11 cellular contexts compared by ENCODE assay signal in genomic region chr7:44967571-44968446, GRCh38. TPM values are rescaled to one million over a fixed set of nuclear protein-coding genes. Genes with fewer than 3 reads are reported as not detected.
DNase-seq lines count a peak whose midpoint lies in the region; ATAC-seq and TF ChIP-seq lines count a peak whose summit lies in the region.
"Had no signal": no experiment of that assay in that cellular context is flagged by ENCODE, and none has a peak within 500 bp of the region (broad histone marks: within the 10 kb centered on the region; RNA-seq: fewer than 3 reads in every experiment).

No MANE protein-coding gene starts in this region.

- WGBS in spleen, 5 donors, result 80 to 91% (median 85%) methylated on average over 13 to 18 of the region's 18 CpGs
- 67 to 70% (median 68%) methylated on average over 18 of the region's 18 CpGs for WGBS in psoas muscle, 3 donors

- in situ Hi-C loops in SK-MEL-5 (cut with HindIII; ENCODE audit: low pct_unique_long_range_greater_than_20kb, low sequenced_read_pairs), result no loop called here

- H3K4me1 Mint-ChIP-seq in T-helper 2 cell treated with Interferon-gamma antibody and Interleukin-4, amounts not matched to agents 5 μg/mL and 100 μg/mL, for 36 hours (ENCODE audit: low read depth), result peaks cover 13% of the 10 kb centered on the region

- H3K27ac ChIP-seq in spleen (no peak overlapping the region), psoas muscle (no peak overlapping the region)
- H3K27ac ChIP-seq: KMS-11 had no signal

- H3K9me3 ChIP-seq in spleen (no peaks in the 10 kb centered on the region), psoas muscle (no peaks in the 10 kb centered on the region)
- H3K9me3 ChIP-seq: BLaER1 treated with 17β-estradiol and CSF1 and Interleukin-3, amounts not matched to agents 10 nM and 100 nM had no signal

- TF ChIP-seq POLR2A in spleen (IDR thresholded peaks at IDR 0.05), result no peak

- H3K4me3 ChIP-seq in foreskin fibroblast (ENCODE audit: low read depth in 1 of 2, low read length in 2 of 2) (no peak overlapping the region), spleen (no peak overlapping the region), psoas muscle (no peak overlapping the region)
- H3K4me3 ChIP-seq: BLaER1 treated with 17β-estradiol and CSF1 and Interleukin-3, amounts not matched to agents 10 nM and 100 nM had no signal

- DNase-seq in T-helper 2 cell treated with Interferon-gamma antibody and Interleukin-4, amounts not matched to agents 5 μg/mL and 100 μg/mL, for 36 hours (ENCODE audit: low spot score), result no peak
- DNase-seq in T-helper 2 cell (no peak), SK-MEL-5 (ENCODE audit: low read depth, low spot score) (peak; percentile 82), foreskin fibroblast (peak in 1 of 2 donors; percentile 24), spleen (peak; percentile 74), NCI-H128 (lab: John Stamatoyannopoulos, UW; ENCODE audit: unreplicated experiment) (no peak), hippocampal formation (lab: John Stamatoyannopoulos, UW) (no peak), psoas muscle (no peak)

- no peak overlapping the region for H3K4me3 Mint-ChIP-seq in T-helper 2 cell treated with Interferon-gamma antibody and Interleukin-4, amounts not matched to agents 5 μg/mL and 100 μg/mL, for 36 hours
- H3K4me3 Mint-ChIP-seq: T-helper 1 cell treated with Interleukin-12 subunit alpha and Interleukin-12 subunit beta and Interleukin-4 antibody, amounts not matched to agents 30 μg/mL and 1 μg/mL, for 36 hours had no signal

- H3K27me3 Mint-ChIP-seq in T-helper 2 cell treated with Interferon-gamma antibody and Interleukin-4, amounts not matched to agents 5 μg/mL and 100 μg/mL, for 36 hours (ENCODE audit: low read depth), result no peaks in the 10 kb centered on the region

- peak overlapping the region; percentile 69 for H3K27ac Mint-ChIP-seq in T-helper 2 cell treated with Interferon-gamma antibody and Interleukin-4, amounts not matched to agents 5 μg/mL and 100 μg/mL, for 36 hours
- H3K27ac Mint-ChIP-seq: T-helper 1 cell treated with Interleukin-12 subunit alpha and Interleukin-12 subunit beta and Interleukin-4 antibody, amounts not matched to agents 30 μg/mL and 1 μg/mL, for 36 hours had no signal

- no peaks in the 10 kb centered on the region for H3K9me3 Mint-ChIP-seq in T-helper 2 cell treated with Interferon-gamma antibody and Interleukin-4, amounts not matched to agents 5 μg/mL and 100 μg/mL, for 36 hours
- H3K9me3 Mint-ChIP-seq: T-helper 1 cell treated with Interleukin-12 subunit alpha and Interleukin-12 subunit beta and Interleukin-4 antibody, amounts not matched to agents 30 μg/mL and 1 μg/mL, for 36 hours had no signal

- no peak for ATAC-seq in psoas muscle

- H3K36me3 ChIP-seq in spleen (peaks cover 0 to 100% (median 57%) of the 10 kb centered on the region in 6 donors), psoas muscle (ENCODE audit: insufficient read depth in 1 of 2, low read depth in 1 of 2) (no peaks in the 10 kb centered on the region)

- peak; percentile 9 for TF ChIP-seq CTCF in foreskin fibroblast (IDR thresholded peaks at IDR 0.05; ENCODE audit: low read depth, low read length)
- peak in 5 of 11 experiments; percentile 15 to 34 (median 28) for TF ChIP-seq CTCF in spleen (IDR thresholded peaks at IDR 0.05 in 8 of 11, conservative IDR thresholded peaks at IDR 0.05 in 3 of 11)
- TF ChIP-seq CTCF in psoas muscle (IDR thresholded peaks at IDR 0.05), result no peak

- peaks cover 73% of the 10 kb centered on the region for H3K36me3 Mint-ChIP-seq in T-helper 2 cell treated with Interferon-gamma antibody and Interleukin-4, amounts not matched to agents 5 μg/mL and 100 μg/mL, for 36 hours (ENCODE audit: low read depth)

- intact Hi-C loops in spleen (cut with DNase I; ENCODE audit: low total_unique reads), result no loop called here
- intact Hi-C loops in psoas muscle (cut with DNase I), result no loop called here

- peaks cover 0 to 13% (median 5%) of the 10 kb centered on the region in 6 donors for H3K4me1 ChIP-seq in spleen
- H3K4me1 ChIP-seq in psoas muscle, result peaks cover 3% of the 10 kb centered on the region

- H3K27me3 ChIP-seq in spleen (replicated peaks in 1 of 7) (peaks cover 0 to 5% (median 0%) of the 10 kb centered on the region in 7 donors), psoas muscle (ENCODE audit: insufficient read depth in 3 of 3, low read length in 2 of 3) (no peaks in the 10 kb centered on the region)
- H3K27me3 ChIP-seq: BLaER1 treated with 17β-estradiol and CSF1 and Interleukin-3, amounts not matched to agents 10 nM and 100 nM had no signal

RNA-seq across cellular contexts. Expression of gene MYO1G, which starts 11.0 kb away (rescaled TPM):
- total RNA-seq in SK-MEL-5 (2014; rRNA removed; shearing (Covaris generic)), result 0.03 and 0.26 TPM in 2 replicates
- 0.24 and 0.39 TPM in 2 replicates for polyA plus RNA-seq in SK-MEL-5 (2015; cell fraction: cytosol; rRNA removed)
- 0.23 and 0.90 TPM in 2 replicates for polyA plus RNA-seq in SK-MEL-5 (2015; cell fraction: nucleus; rRNA removed)
- total RNA-seq in spleen (10 to 100 TPM; 36.4 to 68.6 (median 62.1) TPM), psoas muscle (1 to 10 TPM in 2 of 4 donors, under 1 TPM in 2; 0.41 to 1.9 (median 0.96) TPM)
- polyA plus RNA-seq in spleen (10 to 100 TPM; 27.9 to 61.1 (median 45.6) TPM), psoas muscle (under 1 TPM; 0.11 to 0.30 (median 0.29) TPM)

RNA-seq across cellular contexts. Expression of gene CCM2, which starts 32.2 kb away (rescaled TPM):
- 29.0 and 30.0 TPM in 2 replicates for total RNA-seq in SK-MEL-5 (2014; rRNA removed; shearing (Covaris generic))
- polyA plus RNA-seq in SK-MEL-5 (2015; cell fraction: cytosol; rRNA removed), result 36.9 and 38.6 TPM in 2 replicates
- 32.9 and 38.2 TPM in 2 replicates for polyA plus RNA-seq in SK-MEL-5 (2015; cell fraction: nucleus; rRNA removed)
- 10 to 100 TPM; 67.8 to 94.2 (median 80.9) TPM for total RNA-seq in spleen
- polyA plus RNA-seq in spleen, result 100 to 1,000 TPM in 2 of 3 donors, 10 to 100 TPM in 1; 80.8 to 108 (median 107) TPM
- 10 to 100 TPM; 33.3 to 49.9 (median 42.2) TPM for total RNA-seq in psoas muscle
- 100 to 1,000 TPM in 1 of 3 donors, 10 to 100 TPM in 2; 57.6 to 110 (median 76.5) TPM for polyA plus RNA-seq in psoas muscle

Comparison
In these comparisons a context has a peak if more than half of its experiments do, and no peak if none do; other contexts are left out.
1. DNase-seq: peak in SK-MEL-5 (single experiment) and spleen (single experiment); none in T-helper 2 cell treated with Interferon-gamma antibody and Interleukin-4, amounts not matched to agents 5 μg/mL and 100 μg/mL, for 36 hours (single experiment), T-helper 2 cell (0 of 5), NCI-H128 (single experiment), hippocampal formation (0 of 2) and psoas muscle (0 of 2).
2. RNA of gene MYO1G, which starts 11.0 kb away (total RNA-seq): 36.4 to 68.6 TPM in spleen; 0.41 to 1.9 TPM in psoas muscle and 0.03 to 0.26 TPM in SK-MEL-5; every median in the first group is over 10 times any median in the second.